Comparison of ENCODE assay signal across 22 cellular contexts in genomic region chr15:78752492-78753358, GRCh38. TPM values are rescaled to one million over a fixed set of nuclear protein-coding genes. Genes with fewer than 3 reads are reported as not detected.
A peak's percentile ranks its signal among the peaks of the same experiment; 100 is the strongest.
DNase-seq lines count a peak whose midpoint lies in the region; ATAC-seq and TF ChIP-seq lines count a peak whose summit lies in the region.
"Had no signal": no experiment of that assay in that cellular context is flagged by ENCODE, and none has a peak within 500 bp of the region (broad histone marks: within the 10 kb centered on the region; RNA-seq: fewer than 3 reads in every experiment).

No MANE protein-coding gene starts in this region.

- H2AK5ac ChIP-seq in neuronal stem cell (ENCODE audit: low read depth, low read length), result no peak overlapping the region

- no peak overlapping the region for H2AFZ ChIP-seq in neuronal stem cell (ENCODE audit: low read length)

- H3K9ac ChIP-seq in neuronal stem cell (ENCODE audit: low read depth, low read length, poor library complexity), result no peak overlapping the region
- H3K9ac ChIP-seq: KMS-11 had no signal

- H3K36me3 ChIP-seq in left ventricle myocardium inferior (no peaks in the 10 kb centered on the region), neuronal stem cell (replicated peaks in 1 of 2; ENCODE audit: control insufficient read depth in 2 of 2, insufficient read depth in 2 of 2, low read length in 2 of 2) (no peaks in the 10 kb centered on the region)
- H3K36me3 ChIP-seq: ovary, suprapubic skin had no signal

- ATAC-seq in SK-N-SH treated with all-trans-retinoic acid at 6 μM for 48 hours (no peak), HG03460 (IDR thresholded peaks at IDR 0.05; ENCODE audit: unreplicated experiment) (no peak), HG02970 (IDR thresholded peaks at IDR 0.05; ENCODE audit: low FRiP score, unreplicated experiment) (no peak)
- ATAC-seq: activated CD8-positive, alpha-beta T cell treated with anti-CD3 and anti-CD28 coated beads for 36 hours; stimulated activated memory B cell treated with anti-CD40 and anti-IgM and Interleukin-4, amounts not matched to agents 10 μg/mL and 1 μg/mL and 100 μg/mL, for 72 hours had no signal

- H3K4me3 ChIP-seq in left ventricle myocardium inferior (no peak overlapping the region), neuronal stem cell (ENCODE audit: low read length in 2 of 2) (no peak overlapping the region)
- H3K4me3 ChIP-seq: dorsolateral prefrontal cortex, ovary, suprapubic skin had no signal

- H2BK120ac ChIP-seq in neuronal stem cell (ENCODE audit: low read depth, low read length), result no peak overlapping the region

- H3K79me1 ChIP-seq in neuronal stem cell (ENCODE audit: low read depth, low read length), result no peaks in the 10 kb centered on the region

- DNase-seq in G401 (ENCODE audit: low spot score) (peak; percentile 16), left ventricle myocardium inferior (no peak), neuronal stem cell (ENCODE audit: low spot score) (no peak)
- no peak for DNase-seq in stimulated activated naive CD4-positive, alpha-beta T cell treated with Interleukin-2 at 50 U/mL for 16 hours (lab: John Stamatoyannopoulos, UW)
- DNase-seq in NK-92 treated with Interleukin-12 subunit alpha and Interleukin-12 subunit beta, amount 100 ng/mL, for 24 hours (lab: John Stamatoyannopoulos, UW), result no peak
- DNase-seq: activated CD8-positive, alpha-beta T cell treated with anti-CD3 and anti-CD28 coated beads for 36 hours; CD4-positive, alpha-beta T cell; HCEC 1CT; mesendoderm; naive B cell; NCI-H1417 treated with DMSO at 0.1 percent for 48 hours; NCI-H345; retina; stimulated activated CD4-positive, alpha-beta T cell treated with anti-CD3 and anti-CD28 coated beads, Interleukin-4, amount 100 ng/mL, for 4 hours had no signal

- in situ Hi-C loops in G401 (cut with HindIII; ENCODE audit: low sequenced_read_pairs), result no loop called here

- TF ChIP-seq CTCF in left ventricle myocardium inferior (IDR thresholded peaks at IDR 0.05; ENCODE audit: borderline replicate concordance), result no peak

- no peak overlapping the region for H4K8ac ChIP-seq in neuronal stem cell (ENCODE audit: low read depth, low read length)

- no peak overlapping the region for H4K91ac ChIP-seq in neuronal stem cell (ENCODE audit: low read depth, low read length, poor library complexity)

- H3K27ac ChIP-seq in left ventricle myocardium inferior (replicated peaks) (peak overlapping the region; percentile 41), neuronal stem cell (replicated peaks; ENCODE audit: low read length) (no peak overlapping the region)
- H3K27ac ChIP-seq: dorsolateral prefrontal cortex, KMS-11, ovary, suprapubic skin had no signal

- H2BK12ac ChIP-seq in neuronal stem cell (ENCODE audit: low read length), result no peak overlapping the region

- H3K4me2 ChIP-seq in neuronal stem cell (ENCODE audit: insufficient read depth, low read length, poor library complexity, severe bottlenecking), result no peak overlapping the region
- H3K4me2 ChIP-seq: KMS-11 had no signal

- H3K4me1 ChIP-seq in left ventricle myocardium inferior (peaks cover 56% of the 10 kb centered on the region), neuronal stem cell (ENCODE audit: control insufficient read depth in 2 of 2, insufficient read depth in 1 of 2, low read depth in 1 of 2, low read length in 2 of 2) (peaks cover 2 to 3% of the 10 kb centered on the region in 2 donors)

- no peak overlapping the region for H2BK5ac ChIP-seq in neuronal stem cell (ENCODE audit: low read length)

- no peak overlapping the region for H3K14ac ChIP-seq in neuronal stem cell (ENCODE audit: low read length)

- WGBS in neuronal stem cell (ENCODE audit: extremely low coverage in 2 of 2, insufficient read length in 2 of 2, insufficient replicate concordance in 1 of 2), 2 donors, result no CpG with 5 or more reads among the region's 24 CpGs

- intact Hi-C loops in left ventricle myocardium inferior (cut with micrococcal nuclease), result no loop called here

- peak overlapping the region; percentile 35 for H3K18ac ChIP-seq in neuronal stem cell (ENCODE audit: low read length)

- H3K23ac ChIP-seq in neuronal stem cell (ENCODE audit: low read depth, low read length, poor library complexity), result no peak overlapping the region

- no peaks in the 10 kb centered on the region for H3K27me3 ChIP-seq in left ventricle myocardium inferior (ENCODE audit: low read depth)
- H3K27me3 ChIP-seq in neuronal stem cell (ENCODE audit: control insufficient read depth in 3 of 3, insufficient read depth in 3 of 3, low read depth in 1 of 3, low read length in 3 of 3), result peaks cover 0 to 6% (median 2%) of the 10 kb centered on the region in 3 experiments
- H3K27me3 ChIP-seq: dorsolateral prefrontal cortex, ovary, suprapubic skin had no signal

- no peak overlapping the region for H2BK15ac ChIP-seq in neuronal stem cell (ENCODE audit: low read length)

- no peak overlapping the region for H3K4ac ChIP-seq in neuronal stem cell (ENCODE audit: low read length)

- H3K9me3 ChIP-seq in left ventricle myocardium inferior (replicated peaks) (no peaks in the 10 kb centered on the region), neuronal stem cell (replicated peaks in 1 of 2; ENCODE audit: control insufficient read depth in 2 of 2, insufficient read depth in 1 of 2, low read depth in 1 of 2, low read length in 2 of 2) (no peaks in the 10 kb centered on the region)
- H3K9me3 ChIP-seq: ovary, suprapubic skin had no signal

TF ChIP-seq in SK-N-SH treated with all-trans-retinoic acid at 6 μM for 48 hours, 23 proteins besides CTCF, POLR2A, EP300 and RAD21:
- TF ChIP-seq ZNF565 (CRISPR knock-in tag; conservative IDR thresholded peaks at IDR 0.05; ENCODE audit: low read depth), result no peak
- 0 out of 2 replicates have a peak, but pooled peaks have one; percentile 53 for TF ChIP-seq PPARA (CRISPR knock-in tag; IDR thresholded peaks at IDR 0.05; ENCODE audit: borderline replicate concordance)

RNA-seq across cellular contexts. Expression of gene ADAMTS7, which starts 58.5 kb away (rescaled TPM):
- total RNA-seq in G401 (2014; rRNA removed; shearing (Covaris generic)), result 6.1 and 8.1 TPM in 2 replicates
- total RNA-seq in left ventricle myocardium inferior, result 24.2 TPM
- 36.9 TPM for polyA plus RNA-seq in neuronal stem cell (2013, experiment 1 of 2)
- 37.0 TPM for polyA plus RNA-seq in neuronal stem cell (2013, experiment 2 of 2)
